In the genomic region with DNA sequence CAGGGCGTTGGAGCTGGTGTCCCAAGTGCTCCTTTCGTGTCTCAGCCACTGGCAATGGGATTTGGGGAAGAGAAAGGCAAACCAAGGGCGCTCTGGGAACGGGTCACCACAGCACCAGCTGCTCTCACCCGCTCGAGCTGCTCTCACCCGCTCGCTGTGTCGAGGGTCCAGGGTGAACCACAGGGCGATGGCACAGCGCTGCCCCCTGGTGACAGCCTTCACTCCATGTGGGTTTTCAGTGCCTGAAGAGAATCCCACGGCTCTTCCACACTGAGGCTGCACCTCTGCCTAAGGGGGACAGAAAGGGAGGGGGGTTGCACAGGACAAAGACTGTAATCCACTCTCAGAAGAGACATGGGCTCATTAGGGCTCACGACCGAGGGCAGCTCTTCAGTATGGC, we compare ENCODE assay signal across 8 cellular contexts. TPM values are rescaled to one million over a fixed set of nuclear protein-coding genes. Genes with fewer than 3 reads are reported as not detected.
DNase-seq lines count a peak whose midpoint lies in the region; ATAC-seq and TF ChIP-seq lines count a peak whose summit lies in the region.

No MANE protein-coding gene starts in this region.

- no peak overlapping the region for H3K4me3 ChIP-seq in fibroblast of lung (replicated peaks in 1 of 4; ENCODE audit: control extremely low read depth in 1 of 4, insufficient read depth in 1 of 4, low read depth in 3 of 4, low read length in 4 of 4)

- no peak overlapping the region for H2AFZ ChIP-seq in fibroblast of lung (ENCODE audit: low read length)

- no peaks in the 10 kb centered on the region for H3K79me2 ChIP-seq in fibroblast of lung (ENCODE audit: control insufficient read depth, insufficient read depth, low read length)

- no peaks in the 10 kb centered on the region for H3K27me3 ChIP-seq in fibroblast of lung (ENCODE audit: control insufficient read depth, insufficient read depth, low read length)

- peaks cover 34% of the 10 kb centered on the region for H3K36me3 ChIP-seq in fibroblast of lung (ENCODE audit: control insufficient read depth, insufficient read depth, low read length)

- DNase-seq in ELF-1 (ENCODE audit: low read depth, low spot score), result peak; percentile 71
- peak; percentile 46 for DNase-seq in NAMALWA (ENCODE audit: low spot score)
- DNase-seq in activated CD4-positive, alpha-beta memory T cell treated with anti-CD3 and anti-CD28 coated beads, Interleukin-2, amount 10 ng/mL, durations not matched to agents 7 days and 5 days, result peak; percentile 32
- DNase-seq in fibroblast of lung (ENCODE audit: low read depth in 2 of 2), result peak in 1 of 2 donors; percentile 20
- no peak for DNase-seq in osteocyte (ENCODE audit: extremely low spot score, unreplicated experiment)

- no peak overlapping the region for H3K9ac ChIP-seq in fibroblast of lung (ENCODE audit: insufficient read depth, low read length)

- no peak overlapping the region for H3K27ac ChIP-seq in fibroblast of lung (ENCODE audit: insufficient read depth, low read length)

- no peaks in the 10 kb centered on the region for H3K4me1 Mint-ChIP-seq in activated CD4-positive, alpha-beta memory T cell treated with anti-CD3 and anti-CD28 coated beads, Interleukin-2, amount 10 ng/mL, durations not matched to agents 7 days and 5 days
- H3K4me1 Mint-ChIP-seq in osteocyte (ENCODE audit: unreplicated experiment), result peaks cover 19% of the 10 kb centered on the region

- no peaks in the 10 kb centered on the region for H3K27me3 Mint-ChIP-seq in activated CD4-positive, alpha-beta memory T cell treated with anti-CD3 and anti-CD28 coated beads, Interleukin-2, amount 10 ng/mL, durations not matched to agents 7 days and 5 days
- H3K27me3 Mint-ChIP-seq in osteocyte (ENCODE audit: unreplicated experiment), result no peaks in the 10 kb centered on the region

- no peak for ATAC-seq in HG03095 (IDR thresholded peaks at IDR 0.05; ENCODE audit: unreplicated experiment)
- no peak for ATAC-seq in HG03521 (IDR thresholded peaks at IDR 0.05; ENCODE audit: unreplicated experiment)
- ATAC-seq in HG02610 (IDR thresholded peaks at IDR 0.05; ENCODE audit: unreplicated experiment), result no peak

- POLR2A ChIA-PET in activated CD4-positive, alpha-beta memory T cell treated with anti-CD3 and anti-CD28 coated beads, Interleukin-2, amount 10 ng/mL, durations not matched to agents 7 days and 5 days (lab: Charles Lee), result interaction anchor here (2.0 kb wide), 1 partner anchor 20 kb away, joined by 7 read pairs; a partner anchor contains a TSS

- CTCF ChIA-PET in activated CD4-positive, alpha-beta memory T cell treated with anti-CD3 and anti-CD28 coated beads, Interleukin-2, amount 10 ng/mL, durations not matched to agents 7 days and 5 days (lab: Charles Lee), result interaction anchor here (1.0 kb wide), 1 partner anchor 9 kb away, joined by 3 read pairs; no protein-coding TSS in a partner anchor

- no peak overlapping the region for H3K27ac Mint-ChIP-seq in activated CD4-positive, alpha-beta memory T cell treated with anti-CD3 and anti-CD28 coated beads, Interleukin-2, amount 10 ng/mL, durations not matched to agents 7 days and 5 days
- no peak overlapping the region for H3K27ac Mint-ChIP-seq in osteocyte (ENCODE audit: unreplicated experiment)

- H3K36me3 Mint-ChIP-seq in activated CD4-positive, alpha-beta memory T cell treated with anti-CD3 and anti-CD28 coated beads, Interleukin-2, amount 10 ng/mL, durations not matched to agents 7 days and 5 days (ENCODE audit: low read depth), result peaks cover 32% of the 10 kb centered on the region
- peaks cover 40% of the 10 kb centered on the region for H3K36me3 Mint-ChIP-seq in osteocyte (ENCODE audit: unreplicated experiment)

- no peaks in the 10 kb centered on the region for H3K4me1 ChIP-seq in fibroblast of lung (ENCODE audit: control insufficient read depth, extremely low read depth, insufficient read depth, low read length)

- TF ChIP-seq CTCF in fibroblast of lung (conservative IDR thresholded peaks at IDR 0.05 in 1 of 2, IDR thresholded peaks at IDR 0.05 in 1 of 2; ENCODE audit: low read depth in 1 of 2, low read length in 2 of 2), result peak; percentile 48 to 61
- peak; percentile 63 for TF ChIP-seq CTCF in osteocyte (IDR thresholded peaks at IDR 0.05)

- H4K20me1 ChIP-seq in fibroblast of lung (ENCODE audit: control insufficient read depth, extremely low read depth, insufficient read depth, low read length), result peaks cover 2% of the 10 kb centered on the region

- H3K4me2 ChIP-seq in fibroblast of lung (ENCODE audit: extremely low read depth, insufficient read depth, low read length), result no peak overlapping the region

- H3K9me3 Mint-ChIP-seq in activated CD4-positive, alpha-beta memory T cell treated with anti-CD3 and anti-CD28 coated beads, Interleukin-2, amount 10 ng/mL, durations not matched to agents 7 days and 5 days, result no peaks in the 10 kb centered on the region
- no peaks in the 10 kb centered on the region for H3K9me3 Mint-ChIP-seq in osteocyte (ENCODE audit: unreplicated experiment)

- H3K9me3 ChIP-seq in fibroblast of lung (ENCODE audit: control insufficient read depth, insufficient read depth, low read depth, low read length), result no peaks in the 10 kb centered on the region

- no peak overlapping the region for H3K4me3 Mint-ChIP-seq in activated CD4-positive, alpha-beta memory T cell treated with anti-CD3 and anti-CD28 coated beads, Interleukin-2, amount 10 ng/mL, durations not matched to agents 7 days and 5 days
- no peak overlapping the region for H3K4me3 Mint-ChIP-seq in osteocyte (ENCODE audit: unreplicated experiment)

RNA-seq across cellular contexts. Expression of a gene that starts 7.1 kb away (rescaled TPM):
- not detected for total RNA-seq in activated CD4-positive, alpha-beta memory T cell treated with anti-CD3 and anti-CD28 coated beads, Interleukin-2, amount 10 ng/mL, durations not matched to agents 7 days and 5 days
- total RNA-seq in fibroblast of lung (not detected in 2 replicates), osteocyte (not detected in 2 replicates)
- polyA plus RNA-seq in fibroblast of lung, result not detected in 2 replicates
- polyA plus RNA-seq in fibroblast of lung (2012), result not detected in 2 replicates
- not detected in 2 replicates for polyA minus RNA-seq in fibroblast of lung (ENCODE audit: low replicate concordance)

RNA-seq across cellular contexts. Expression of a gene that starts 19.7 kb away (rescaled TPM):
- 10 to 100 TPM; 40.1 to 43.3 TPM for total RNA-seq in activated CD4-positive, alpha-beta memory T cell treated with anti-CD3 and anti-CD28 coated beads, Interleukin-2, amount 10 ng/mL, durations not matched to agents 7 days and 5 days
- 56.8 and 68.5 TPM in 2 replicates for total RNA-seq in fibroblast of lung
- polyA plus RNA-seq in fibroblast of lung, result 87.6 and 108 TPM in 2 replicates
- 73.6 and 85.4 TPM in 2 replicates for polyA plus RNA-seq in fibroblast of lung (2012)
- 176 and 246 TPM in 2 replicates for polyA minus RNA-seq in fibroblast of lung (ENCODE audit: low replicate concordance)
- total RNA-seq in osteocyte, result 210 and 221 TPM in 2 replicates

RNA-seq across cellular contexts. Expression of a gene that starts 19.9 kb away (rescaled TPM):
- 1 to 10 TPM; 7.1 to 7.2 TPM for total RNA-seq in activated CD4-positive, alpha-beta memory T cell treated with anti-CD3 and anti-CD28 coated beads, Interleukin-2, amount 10 ng/mL, durations not matched to agents 7 days and 5 days
- 4.4 and 5.9 TPM in 2 replicates for total RNA-seq in fibroblast of lung
- 7.8 and 9.5 TPM in 2 replicates for polyA plus RNA-seq in fibroblast of lung
- polyA plus RNA-seq in fibroblast of lung (2012), result 2.9 and 3.0 TPM in 2 replicates
- polyA minus RNA-seq in fibroblast of lung (ENCODE audit: low replicate concordance), result 1.4 and 1.9 TPM in 2 replicates
- total RNA-seq in osteocyte, result 5.3 and 5.6 TPM in 2 replicates

RNA-seq across cellular contexts. Expression of a gene that starts 37.7 kb away (rescaled TPM):
- total RNA-seq in activated CD4-positive, alpha-beta memory T cell treated with anti-CD3 and anti-CD28 coated beads, Interleukin-2, amount 10 ng/mL, durations not matched to agents 7 days and 5 days, result not detected
- 0.17 TPM in 1 of 2 replicates, not detected in the other for total RNA-seq in fibroblast of lung
- polyA plus RNA-seq in fibroblast of lung, result 0.06 and 0.10 TPM in 2 replicates
- 0.03 TPM in 1 of 2 replicates, not detected in the other for polyA plus RNA-seq in fibroblast of lung (2012)
- not detected in 2 replicates for polyA minus RNA-seq in fibroblast of lung (ENCODE audit: low replicate concordance)
- total RNA-seq in osteocyte, result 0.21 and 0.67 TPM in 2 replicates
